8 cellular contexts compared by ENCODE assay signal in the genomic region with DNA sequence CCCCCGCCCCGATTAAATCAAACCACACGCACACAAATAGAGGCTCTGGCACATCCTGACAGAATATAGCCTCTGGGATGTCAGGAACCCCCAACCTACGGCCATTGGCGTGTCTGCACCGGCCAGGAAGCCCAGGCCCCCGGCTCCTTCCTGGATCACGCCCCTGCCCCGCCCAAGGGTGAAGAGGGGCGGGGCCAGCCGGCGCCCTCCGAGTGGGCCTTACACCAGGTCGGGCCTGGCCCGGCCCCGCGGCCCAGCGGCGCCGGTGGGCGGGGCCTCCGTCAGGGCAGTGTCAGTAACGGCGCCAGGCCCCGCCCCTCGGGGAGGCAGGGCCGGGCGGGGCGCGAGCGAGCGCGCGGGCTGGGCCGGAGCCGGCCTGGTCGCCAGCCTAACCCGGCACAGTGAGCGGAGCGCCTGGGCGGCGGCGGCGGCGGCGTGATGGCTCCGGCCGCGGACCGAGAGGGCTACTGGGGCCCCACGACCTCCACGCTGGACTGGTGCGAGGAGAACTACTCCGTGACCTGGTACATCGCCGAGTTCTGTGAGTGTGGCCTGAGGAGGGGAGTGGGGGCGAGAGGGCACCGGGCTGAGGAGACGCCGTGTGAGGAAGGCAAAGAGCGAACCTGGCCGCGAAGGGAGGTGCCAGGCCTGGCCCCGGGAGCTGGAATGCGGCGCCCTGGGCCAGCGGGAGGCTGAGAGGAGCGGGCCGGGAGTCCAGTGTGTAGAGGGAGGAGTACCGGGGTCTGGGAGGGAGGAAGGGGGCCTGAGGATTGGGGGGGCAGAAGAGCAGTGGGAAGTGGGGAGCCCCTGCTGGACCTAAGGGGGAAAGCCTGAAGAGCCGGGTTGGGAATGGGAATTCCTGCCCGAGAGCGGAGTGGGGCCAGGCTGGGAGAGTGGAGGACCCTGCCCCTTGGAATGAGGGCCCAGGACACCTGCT. TPM values are rescaled to one million over a fixed set of nuclear protein-coding genes. Genes with fewer than 3 reads are reported as not detected.
DNase-seq lines count a peak whose midpoint lies in the region; ATAC-seq, FAIRE-seq and TF ChIP-seq lines count a peak whose summit lies in the region.

A gene (plus strand): TSS at position 380 of the 937 bp plus-strand sequence. CDS start 59 bp downstream, at position 439.

- H4K20me1 ChIP-seq in keratinocyte (ENCODE audit: control insufficient read depth, extremely low read depth, insufficient read depth, low read length) = no peaks in the 10 kb centered on the region

- dilution Hi-C loops in keratinocyte (cut with MboI; ENCODE audit: extremely low pct_ligation_motif_present, low sequenced_read_pairs) = no loop called here

- no peaks in the 10 kb centered on the region for H3K36me3 ChIP-seq in keratinocyte (ENCODE audit: control insufficient read depth in 2 of 2, extremely low read depth in 1 of 2, insufficient read depth in 2 of 2, low read length in 2 of 2)

- H3K4me1 ChIP-seq in keratinocyte (ENCODE audit: control insufficient read depth, extremely low read depth, insufficient read depth, low read length) = peaks cover 12% of the 10 kb centered on the region

- H3K27ac Mint-ChIP-seq in activated B cell treated with CpG ODN at 0.5 μM for 24 hours = peak within 1 kb of the TSS; percentile 84

- DNase-seq in AG09319 (ENCODE audit: extremely low read depth, low read depth) (peak; percentile 70), NCI-H2196 treated with DMSO at 0.1 percent for 48 hours (lab: John Stamatoyannopoulos, UW; ENCODE audit: unreplicated experiment) (peak; percentile 79), activated B cell treated with CpG ODN at 0.5 μM for 24 hours (peak; percentile 89), caudate nucleus (lab: John Stamatoyannopoulos, UW) (peak in 59 of 61 donors; percentile 37 to 92 (median 77)), keratinocyte (ENCODE audit: low read depth, low spot score) (peak; percentile 66)
- DNase-seq in stimulated activated CD4-positive, alpha-beta T cell treated with anti-CD3 and anti-CD28 coated beads, Interleukin-15, amount 100 ng/mL, for 1 hour (ENCODE audit: low read depth in 1 of 2, low spot score in 1 of 2) = peak; percentile 56 to 79

- no peaks in the 10 kb centered on the region for H3K9me3 Mint-ChIP-seq in activated B cell treated with CpG ODN at 0.5 μM for 24 hours

- ATAC-seq in GM18873 (IDR thresholded peaks at IDR 0.05; ENCODE audit: low FRiP score, unreplicated experiment) (peak; percentile 81), HG03135 (IDR thresholded peaks at IDR 0.05; ENCODE audit: unreplicated experiment) (peak; percentile 93), activated B cell treated with CpG ODN at 0.5 μM for 24 hours (ENCODE audit: low read depth) (peak; percentile 99)

- CTCF ChIA-PET in activated B cell treated with CpG ODN at 0.5 μM for 24 hours (lab: Charles Lee) = no interaction called here

- TF ChIP-seq CTCF in AG09319 (IDR thresholded peaks at IDR 0.05; ENCODE audit: low read depth, low read length) (peak; percentile 49), activated B cell treated with CpG ODN at 0.5 μM for 24 hours (IDR thresholded peaks at IDR 0.05) (no peak), keratinocyte (optimal IDR thresholded peaks at IDR 0.05 in 1 of 3, IDR thresholded peaks at IDR 0.05 in 1 of 3, conservative IDR thresholded peaks at IDR 0.05 in 1 of 3; ENCODE audit: extremely low read depth in 1 of 3, insufficient read depth in 2 of 3, low read length in 3 of 3) (peak in 2 of 3 experiments; percentile 29 to 31)

- peak within 1 kb of the TSS; percentile 89 for H3K4me3 Mint-ChIP-seq in activated B cell treated with CpG ODN at 0.5 μM for 24 hours

- POLR2A ChIA-PET in activated B cell treated with CpG ODN at 0.5 μM for 24 hours (lab: Charles Lee) = no interaction called here

- H3K4me2 ChIP-seq in keratinocyte (ENCODE audit: control insufficient read depth, extremely low read depth, insufficient read depth, low read depth, low read length) = peak within 1 kb of the TSS; percentile 77

- H3K4me3 ChIP-seq in keratinocyte (ENCODE audit: control insufficient read depth in 2 of 3, extremely low read depth in 1 of 3, insufficient read depth in 2 of 3, low read depth in 1 of 3, low read length in 3 of 3) = peak within 1 kb of the TSS; percentile 63 to 88 (median 85)

- no peaks in the 10 kb centered on the region for H3K9me1 ChIP-seq in keratinocyte (ENCODE audit: control insufficient read depth, extremely low read depth, insufficient read depth, low read length)

- H3K27me3 Mint-ChIP-seq in activated B cell treated with CpG ODN at 0.5 μM for 24 hours = no peaks in the 10 kb centered on the region

- H3K27ac ChIP-seq in caudate nucleus (ENCODE audit: low read depth, low read length) (peak within 1 kb of the TSS; percentile 94), keratinocyte (ENCODE audit: control insufficient read depth, insufficient read depth, low read length) (peak within 1 kb of the TSS; percentile 62)

- no peaks in the 10 kb centered on the region for H3K36me3 Mint-ChIP-seq in activated B cell treated with CpG ODN at 0.5 μM for 24 hours (ENCODE audit: low read depth)

- peak within 1 kb of the TSS; percentile 85 for H3K9ac ChIP-seq in keratinocyte (ENCODE audit: control insufficient read depth, extremely low read depth, insufficient read depth, low read length)

- FAIRE-seq in keratinocyte (lab: Jason Lieb, UNC) = no peak

- H3K4me1 Mint-ChIP-seq in activated B cell treated with CpG ODN at 0.5 μM for 24 hours = peaks cover 45% of the 10 kb centered on the region

- H2AFZ ChIP-seq in keratinocyte (ENCODE audit: control insufficient read depth, low read length) = peak within 1 kb of the TSS; percentile 94

- peaks cover 41% of the 10 kb centered on the region for H3K79me2 ChIP-seq in keratinocyte (ENCODE audit: control insufficient read depth, insufficient read depth, low read length)

- no peaks in the 10 kb centered on the region for H3K9me3 ChIP-seq in keratinocyte (ENCODE audit: control insufficient read depth, low read depth, low read length)

- intact Hi-C loops in activated B cell treated with CpG ODN at 0.5 μM for 24 hours (cut with micrococcal nuclease) = loop anchor here (2.0 to 10.0 kb wide), 6 partner anchors 60 to 551 kb away; a partner anchor contains a TSS

- H3K27me3 ChIP-seq in keratinocyte (ENCODE audit: control insufficient read depth, extremely low read depth, insufficient read depth, low read length) = no peaks in the 10 kb centered on the region

RNA-seq across cellular contexts. Expression of the gene that starts here (rescaled TPM):
- total RNA-seq in activated B cell treated with CpG ODN at 0.5 μM for 24 hours = 11.8 and 12.4 TPM in 2 replicates
- 25.5 to 55.0 TPM (median 36.1 TPM) in 3 replicates for polyA plus RNA-seq in keratinocyte
- polyA plus RNA-seq in keratinocyte (2011; ENCODE audit: low read depth) = 5.1 TPM
- 13.6 and 35.6 TPM in 2 replicates for polyA plus RNA-seq in keratinocyte (2011; cell fraction: cytosol; rRNA removed)
- 27.4 and 29.5 TPM in 2 replicates for polyA plus RNA-seq in keratinocyte (2011; cell fraction: nucleus; rRNA removed)
- polyA plus RNA-seq in keratinocyte (2012; ENCODE audit: low replicate concordance) = 5.3 and 31.7 TPM in 2 replicates
- 15.0 to 47.3 TPM (median 33.2 TPM) in 3 replicates for polyA minus RNA-seq in keratinocyte
- 20.7 TPM for polyA minus RNA-seq in keratinocyte (2011; cell fraction: cytosol; rRNA and poly(A)+ RNA removed)
- 26.4 and 50.2 TPM in 2 replicates for polyA minus RNA-seq in keratinocyte (2011; cell fraction: nucleus; rRNA and poly(A)+ RNA removed)

Comparison
In these comparisons a context has a peak if more than half of its experiments do, and no peak if none do; other contexts are left out.
1. Peak in every context shown above with its lines: DNase-seq, ATAC-seq, H3K4me3 ChIP-seq and H3K27ac ChIP-seq.